In genomic region chr1:202433155-202434043, GRCh38 we compare ENCODE assay signal across 20 cellular contexts.
A peak's percentile ranks its signal among the peaks of the same experiment; 100 is the strongest.
DNase-seq lines count a peak whose midpoint lies in the region; ATAC-seq, FAIRE-seq and TF ChIP-seq lines count a peak whose summit lies in the region.
"Had no signal": no experiment of that assay in that cellular context is flagged by ENCODE, and none has a peak within 500 bp of the region (broad histone marks: within the 10 kb centered on the region; RNA-seq: fewer than 3 reads in every experiment).

No MANE protein-coding gene starts in this region.

- POLR2A ChIA-PET in K562 (lab: Yijun Ruan, JAX) = interaction anchor here (0.9 to 1.3 kb wide), 2 partner anchors 91 to 169 kb away, joined by 3 to 5 read pairs; partner anchors contain the start of gene UBE2T

- H3K9me3 ChIP-seq in K562 (replicated peaks; ENCODE audit: control insufficient read depth, insufficient read depth, low read depth, low read length) (no peaks in the 10 kb centered on the region), heart left ventricle (no peaks in the 10 kb centered on the region), right cardiac atrium (ENCODE audit: control insufficient read depth, low read length) (no peaks in the 10 kb centered on the region), gastrocnemius medialis (no peaks in the 10 kb centered on the region)
- H3K9me3 ChIP-seq: A549, BE2C had no signal

- no peaks in the 10 kb centered on the region for H3K9me1 ChIP-seq in K562 (ENCODE audit: control insufficient read depth, insufficient read depth, low read length)

- BruUV-seq in K562 (replicated peaks; lab: Mats Ljungman, UMichigan) = no TSS peak

- in situ Hi-C loops in K562 (cut with MboI) (no loop called here), gastrocnemius medialis (cut with MboI; ENCODE audit: low sequenced_read_pairs in 4 of 4) (no loop called here)

- TF ChIP-seq POLR2A in K562 (conservative IDR thresholded peaks at IDR 0.05) (no peak), heart left ventricle (IDR thresholded peaks at IDR 0.05) (no peak), gastrocnemius medialis (IDR thresholded peaks at IDR 0.05) (no peak)

- FAIRE-seq in K562 (lab: Jason Lieb, UNC) = no peak
- FAIRE-seq: A549, G401.6, GM12891 had no signal

- H2AFZ ChIP-seq in K562 (ENCODE audit: low read depth, low read length) = no peak overlapping the region
- H2AFZ ChIP-seq: GM23338 had no signal

- WGBS in K562 (ENCODE audit: insufficient coverage, low coverage, missing lambda C conversion rate) = 83% methylated on average over 3 of the region's 3 CpGs
- 73 to 80% (median 77%) methylated on average over 3 of the region's 3 CpGs for WGBS in heart left ventricle, 4 donors
- WGBS in right cardiac atrium = 76% methylated on average over 3 of the region's 3 CpGs

- TF ChIP-seq RAD21 in K562 (CRISPR knock-in tag; conservative IDR thresholded peaks at IDR 0.05 in 1 of 2, IDR thresholded peaks at IDR 0.05 in 1 of 2) = no peak

- H3K27me3 ChIP-seq in K562 (ENCODE audit: control insufficient read depth in 2 of 2, insufficient read depth in 2 of 2, low read length in 2 of 2) (no peaks in the 10 kb centered on the region), heart left ventricle (no peaks in the 10 kb centered on the region), right cardiac atrium (ENCODE audit: control insufficient read depth, insufficient read depth) (no peaks in the 10 kb centered on the region), gastrocnemius medialis (no peaks in the 10 kb centered on the region)
- H3K27me3 ChIP-seq: BE2C had no signal

- no peak for TF ChIP-seq EP300 in K562 (IDR thresholded peaks at IDR 0.05; ENCODE audit: low read length)

- 0 out of 2 replicates have a peak, but pooled peaks cover 2% of the 10 kb centered on the region for H4K20me1 ChIP-seq in K562 (replicated peaks; ENCODE audit: control insufficient read depth, insufficient read depth, low read length)

- H3K4me3 ChIP-seq in K562 = no peak overlapping the region
- H3K4me3 ChIP-seq in heart left ventricle = no peak overlapping the region
- H3K4me3 ChIP-seq in right cardiac atrium (ENCODE audit: low read length) = no peak overlapping the region
- no peak overlapping the region for H3K4me3 ChIP-seq in gastrocnemius medialis
- H3K4me3 ChIP-seq: A549, GM23338 had no signal

- TF ChIP-seq CTCF in K562 (IDR thresholded peaks at IDR 0.05 in 2 of 3, conservative IDR thresholded peaks at IDR 0.05 in 1 of 3; ENCODE audit: insufficient read depth in 2 of 3, low read depth in 1 of 3, low read length in 3 of 3) (no peak), heart left ventricle (IDR thresholded peaks at IDR 0.05) (no peak), gastrocnemius medialis (IDR thresholded peaks at IDR 0.05 in 4 of 5, conservative IDR thresholded peaks at IDR 0.05 in 1 of 5) (no peak)

- CTCF ChIA-PET in K562 (lab: Yijun Ruan, JAX; ENCODE audit: low intra/inter-chr PET ratio) = no interaction called here

- ATAC-seq in K562 = peak; percentile 39; the same call in 1 of the 3 replicates
- peak in 3 of 4 donors; percentile 15 to 51 (median 51) for ATAC-seq in heart left ventricle
- peak in 1 of 2 donors; percentile 57 for ATAC-seq in right cardiac atrium
- no peak for ATAC-seq in gastrocnemius medialis
- ATAC-seq in HG03457 (IDR thresholded peaks at IDR 0.05; ENCODE audit: unreplicated experiment) = no peak
- ATAC-seq in GM21360 (IDR thresholded peaks at IDR 0.05; ENCODE audit: unreplicated experiment) = no peak
- ATAC-seq: A549, GM23338 had no signal

- no peak overlapping the region for H3K9ac ChIP-seq in K562 (ENCODE audit: insufficient read depth in 1 of 2, low read depth in 2 of 2, low read length in 2 of 2)

- intact Hi-C loops in K562 (cut with micrococcal nuclease) (no loop called here), heart left ventricle (cut with DNase I) (loop anchor here in 1 of 10 donors (10.0 kb wide), 1 partner anchor 79 kb away; no protein-coding TSS in a partner anchor), right cardiac atrium (cut with DNase I) (no loop called here), gastrocnemius medialis (cut with DNase I; ENCODE audit: low total_unique reads) (no loop called here)

- H3K79me2 ChIP-seq in K562 (ENCODE audit: control insufficient read depth, insufficient read depth, low read length) = no peaks in the 10 kb centered on the region

- H3K27ac ChIP-seq in K562 (ENCODE audit: extremely low read depth, low read depth, low read length) = no peak overlapping the region
- peak overlapping the region in 11 of 12 donors; percentile 11 to 79 (median 26) for H3K27ac ChIP-seq in heart left ventricle
- peak overlapping the region; percentile 37 for H3K27ac ChIP-seq in right cardiac atrium (ENCODE audit: low read length)
- peak overlapping the region in 3 of 4 donors; percentile 4 to 45 (median 44) for H3K27ac ChIP-seq in gastrocnemius medialis
- H3K27ac ChIP-seq: A549, C4-2B, HL-60 had no signal

- no peak overlapping the region for H3K4me2 ChIP-seq in K562 (ENCODE audit: insufficient read depth, low read length)
- H3K4me2 ChIP-seq: A549, GM23338 had no signal

- peaks cover 2 to 3% of the 10 kb centered on the region in 2 experiments; a peak in 3 of 5 replicates for H3K4me1 ChIP-seq in K562 (replicated peaks in 1 of 2; ENCODE audit: control insufficient read depth in 2 of 2, insufficient read depth in 2 of 2, low read length in 2 of 2)
- H3K4me1 ChIP-seq in heart left ventricle = peaks cover 0 to 40% (median 6%) of the 10 kb centered on the region in 12 donors
- no peaks in the 10 kb centered on the region for H3K4me1 ChIP-seq in right cardiac atrium (ENCODE audit: control insufficient read depth, insufficient read depth, low read length)
- peaks cover 8 to 38% of the 10 kb centered on the region in 2 donors for H3K4me1 ChIP-seq in gastrocnemius medialis

- DNase-seq in K562 (ENCODE audit: extremely low read depth in 1 of 4, low spot score in 3 of 4) = no peak
- DNase-seq in heart left ventricle = no peak
- no peak for DNase-seq in right cardiac atrium
- DNase-seq in gastrocnemius medialis = no peak
- DNase-seq in activated T-cell treated with anti-CD3 and anti-CD28 coated beads for 4 hours = no peak
- DNase-seq: BE2C; CD4-positive, alpha-beta memory T cell; DMS153; DMS79 treated with DMSO at 0.1 percent for 48 hours; EL; HCEC 1CT; HFFc6 had no signal

- H3K36me3 ChIP-seq in K562 (ENCODE audit: control insufficient read depth, insufficient read depth, low read length) = peaks cover 35% of the 10 kb centered on the region; the same call in 2 of the 3 replicates
- peaks cover 0 to 82% (median 68%) of the 10 kb centered on the region in 9 donors for H3K36me3 ChIP-seq in heart left ventricle
- H3K36me3 ChIP-seq in gastrocnemius medialis = peaks cover 0 to 79% of the 10 kb centered on the region in 2 donors

TF ChIP-seq in K562, 482 proteins besides CTCF, POLR2A, EP300 and RAD21 (continues in another document):
- TF ChIP-seq KHSRP (IDR thresholded peaks at IDR 0.05) (no peak), ZMIZ1 (IDR thresholded peaks at IDR 0.05; ENCODE audit: low read depth in 2 of 2, low read length in 2 of 2) (no peak), NR2C1 (IDR thresholded peaks at IDR 0.05) (no peak), NR2C1 (tag; IDR thresholded peaks at IDR 0.05) (0 out of 2 replicates have a peak, but pooled peaks have one; percentile 23), BMI1 (IDR thresholded peaks at IDR 0.05; ENCODE audit: low read length) (no peak), RBM22 (IDR thresholded peaks at IDR 0.05; ENCODE audit: low read depth, low read length, poor library complexity, severe bottlenecking) (no peak), ID3 (CRISPR knock-in tag; IDR thresholded peaks at IDR 0.05) (no peak), ID3 (tag; IDR thresholded peaks at IDR 0.05) (peak; percentile 75), ARID1B (IDR thresholded peaks at IDR 0.05) (0 out of 2 replicates have a peak, but pooled peaks have one; percentile 14), CBFA2T3 (IDR thresholded peaks at IDR 0.05) (peak; percentile 13; the same call in 1 of the 2 replicates), MYC (IDR thresholded peaks at IDR 0.05; ENCODE audit: low read depth, low read length) (no peak), MYC (CRISPR knock-in tag; IDR thresholded peaks at IDR 0.05; ENCODE audit: borderline replicate concordance, low read depth) (no peak), ILF3 (IDR thresholded peaks at IDR 0.05; ENCODE audit: borderline replicate concordance) (no peak), NFIX (CRISPR knock-in tag; IDR thresholded peaks at IDR 0.05; ENCODE audit: low read depth) (no peak), NRF1 (conservative IDR thresholded peaks at IDR 0.05 in 1 of 2, IDR thresholded peaks at IDR 0.05 in 1 of 2) (no peak)

Comparison
In these comparisons a context has a peak if more than half of its experiments do, and no peak if none do; other contexts are left out.
1. ATAC-seq: peak in K562 (single experiment) and heart left ventricle (3 of 4); none in gastrocnemius medialis (0 of 2), HG03457 (single experiment) and GM21360 (single experiment).